ENCODE assay signal across 8 cellular contexts in the genomic region with DNA sequence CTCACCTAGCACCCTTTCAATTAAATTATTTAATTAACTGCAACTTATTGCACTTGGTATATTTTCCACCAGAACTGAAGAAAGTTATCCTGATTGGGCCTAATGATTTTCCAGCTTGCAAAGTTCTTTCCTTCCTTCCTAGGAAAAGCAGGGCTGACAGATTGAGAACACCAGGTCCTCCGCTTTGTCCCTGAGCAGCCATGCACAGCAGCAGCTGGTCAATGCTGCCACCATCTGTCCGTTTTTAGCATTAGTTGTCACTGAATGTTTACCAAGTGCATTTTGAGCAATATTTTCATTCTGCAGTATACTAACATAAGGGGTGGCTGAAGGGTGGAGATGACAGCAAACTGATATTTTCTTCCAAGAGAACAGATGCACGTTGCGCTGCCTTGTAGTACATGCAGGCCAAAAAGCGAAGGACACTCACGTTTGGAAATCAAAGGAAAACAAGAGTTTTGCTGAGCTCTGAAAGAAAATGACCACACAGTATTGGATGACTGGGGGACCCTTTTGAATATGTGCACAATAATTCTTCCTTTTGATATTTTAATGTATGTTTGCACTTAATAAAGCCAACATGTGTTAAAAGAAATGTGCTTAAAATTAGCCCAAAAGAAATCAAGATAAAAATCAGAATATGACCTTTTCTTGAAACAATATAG.
DNase-seq lines count a peak whose midpoint lies in the region; ATAC-seq and TF ChIP-seq lines count a peak whose summit lies in the region.

No MANE protein-coding gene starts in this region.

- H3K4me2 ChIP-seq in parathyroid adenoma (ENCODE audit: low read length): no peak overlapping the region

- H3K27me3 ChIP-seq in HAP-1 (ENCODE audit: low read depth) (peaks cover 22% of the 10 kb centered on the region), foreskin keratinocyte (no peaks in the 10 kb centered on the region), parathyroid adenoma (ENCODE audit: control insufficient read depth, insufficient read depth, low read length) (no peaks in the 10 kb centered on the region)

- H3K36me3 ChIP-seq in HAP-1 (replicated peaks): no peaks in the 10 kb centered on the region
- no peaks in the 10 kb centered on the region for H3K36me3 ChIP-seq in parathyroid adenoma (ENCODE audit: control insufficient read depth, insufficient read depth, low read length)

- H3K27ac ChIP-seq in foreskin keratinocyte (no peak overlapping the region), parathyroid adenoma (no peak overlapping the region)

- peaks cover 7% of the 10 kb centered on the region for H3K4me1 ChIP-seq in HAP-1
- H3K4me1 ChIP-seq in foreskin keratinocyte: peaks cover 10% of the 10 kb centered on the region
- no peaks in the 10 kb centered on the region for H3K4me1 ChIP-seq in parathyroid adenoma

- TF ChIP-seq CTCF in foreskin keratinocyte (conservative IDR thresholded peaks at IDR 0.05) (peak; percentile 92), parathyroid adenoma (IDR thresholded peaks at IDR 0.05) (peak; percentile 67)

- H3K9ac ChIP-seq in parathyroid adenoma: no peak overlapping the region

- DNase-seq in NCI-H1436 (lab: John Stamatoyannopoulos, UW) (peak; percentile 11), NCI-H1436 treated with DMSO at 0.1 percent for 48 hours (lab: John Stamatoyannopoulos, UW) (no peak), HAP-1 (ENCODE audit: low spot score in 2 of 2) (peak; percentile 64 to 73), NCI-H1417 treated with DMSO at 0.1 percent for 48 hours (lab: John Stamatoyannopoulos, UW) (peak; percentile 16), SW480 (ENCODE audit: low spot score) (peak; percentile 51), foreskin keratinocyte (peak in 1 of 2 donors; percentile 50)
- no peak for DNase-seq in activated CD8-positive, alpha-beta memory T cell treated with anti-CD3 and anti-CD28 coated beads, Interleukin-2, amount 50 U/mL, for 4 hours

- H3K4me3 ChIP-seq in HAP-1: no peak overlapping the region
- H3K4me3 ChIP-seq in parathyroid adenoma (ENCODE audit: low read depth, low read length): no peak overlapping the region

- in situ Hi-C loops in HAP-1 (cut with MboI; ENCODE audit: low sequenced_read_pairs): no loop called here

- H2AFZ ChIP-seq in parathyroid adenoma: no peak overlapping the region

- 0 out of 2 replicates have a peak, but pooled peaks cover 2% of the 10 kb centered on the region for H3K9me3 ChIP-seq in HAP-1
- H3K9me3 ChIP-seq in parathyroid adenoma (ENCODE audit: control insufficient read depth, low read length): no peaks in the 10 kb centered on the region

- ATAC-seq in foreskin keratinocyte: peak; percentile 89

- H3K79me2 ChIP-seq in parathyroid adenoma: no peaks in the 10 kb centered on the region

Comparison
In these comparisons a context has a peak if more than half of its experiments do, and no peak if none do; other contexts are left out.
1. DNase-seq: peak in NCI-H1436 (single experiment), HAP-1 (2 of 2), NCI-H1417 treated with DMSO at 0.1 percent for 48 hours (single experiment) and SW480 (single experiment); none in NCI-H1436 treated with DMSO at 0.1 percent for 48 hours (single experiment) and activated CD8-positive, alpha-beta memory T cell treated with anti-CD3 and anti-CD28 coated beads, Interleukin-2, amount 50 U/mL, for 4 hours (single experiment).